Comparison of ENCODE assay signal across 8 cellular contexts in genomic region chr19:14006085-14006765, GRCh38. TPM values are rescaled to one million over a fixed set of nuclear protein-coding genes. Genes with fewer than 3 reads are reported as not detected.
DNase-seq lines count a peak whose midpoint lies in the region; ATAC-seq and TF ChIP-seq lines count a peak whose summit lies in the region.

Gene RFX1 (minus strand): TSS chr19:14006320. CDS start chr19:13993843, 12,477 bp downstream.

- peak within 1 kb of the TSS; percentile 81 to 98 (median 91) for H3K4me3 Mint-ChIP-seq in naive thymus-derived CD8-positive, alpha-beta T cell

- peak within 1 kb of the TSS; percentile 87 for H3K4me2 ChIP-seq in MM.1S (ENCODE audit: low read depth, low read length)

- peaks cover 23% of the 10 kb centered on the region for H3K79me2 ChIP-seq in MM.1S (ENCODE audit: low read length)

- H3K27me3 ChIP-seq in MM.1S (replicated peaks; ENCODE audit: insufficient read depth, low read length), result no peaks in the 10 kb centered on the region

- POLR2A ChIA-PET in naive thymus-derived CD8-positive, alpha-beta T cell (lab: Charles Lee), result interaction anchor here (0.6 to 18.9 kb wide), 25 partner anchors 9 to 512 kb away, joined by 3 to 481 read pairs (median 5); partner anchors contain the start of genes ASF1B, BRME1, CC2D1A and DCAF15

- no peaks in the 10 kb centered on the region for H3K36me3 ChIP-seq in MM.1S (replicated peaks; ENCODE audit: insufficient read depth, low read length)

- DNase-seq in EH (ENCODE audit: low read depth) (peak; percentile 100), HCEC 1CT (peak; percentile 100), MM.1S (peak; percentile 99), SHP77 treated with DMSO at 0.1 percent for 48 hours (lab: John Stamatoyannopoulos, UW) (peak; percentile 99), fibroblast of peridontal ligament (ENCODE audit: extremely low read depth) (peak; percentile 100)
- DNase-seq in activated effector memory CD4-positive, alpha-beta T cell treated with Interleukin-2 at 50 U/mL for 16 hours, result peak; percentile 99
- DNase-seq in naive thymus-derived CD8-positive, alpha-beta T cell, result peak; percentile 99 to 100 (median 100)
- peak; percentile 98 to 100 (median 100) for DNase-seq in stimulated activated naive CD4-positive, alpha-beta T cell (lab: John Stamatoyannopoulos, UW)

- peak; percentile 74 to 76 for ATAC-seq in naive thymus-derived CD8-positive, alpha-beta T cell

- H3K27ac ChIP-seq in MM.1S (ENCODE audit: low read length), result peak within 1 kb of the TSS; percentile 89

- H2AFZ ChIP-seq in MM.1S (ENCODE audit: low read length), result peak within 1 kb of the TSS; percentile 81

- peak within 1 kb of the TSS; percentile 96 for H3K9ac ChIP-seq in MM.1S (ENCODE audit: low read length)

- H3K4me1 ChIP-seq in MM.1S (ENCODE audit: low read length), result peaks cover 8% of the 10 kb centered on the region

- no peaks in the 10 kb centered on the region for H4K20me1 ChIP-seq in MM.1S (ENCODE audit: insufficient read depth, low read length)

- peak within 1 kb of the TSS; percentile 95 to 100 (median 99) for H3K27ac Mint-ChIP-seq in naive thymus-derived CD8-positive, alpha-beta T cell

- TF ChIP-seq CTCF in MM.1S (IDR thresholded peaks at IDR 0.05; ENCODE audit: low read length), result no peak

- peaks cover 18 to 50% (median 46%) of the 10 kb centered on the region in 4 donors for H3K4me1 Mint-ChIP-seq in naive thymus-derived CD8-positive, alpha-beta T cell

- H3K36me3 Mint-ChIP-seq in naive thymus-derived CD8-positive, alpha-beta T cell, result peaks cover 0 to under 1% (median 0%) of the 10 kb centered on the region in 3 donors

- H3K27me3 Mint-ChIP-seq in naive thymus-derived CD8-positive, alpha-beta T cell, result peaks cover 0 to 2% (median 0%) of the 10 kb centered on the region in 5 donors

- no peaks in the 10 kb centered on the region for H3K9me3 ChIP-seq in MM.1S (replicated peaks; ENCODE audit: insufficient read depth, low read length)

- H3F3A ChIP-seq in MM.1S (ENCODE audit: insufficient read depth, low read length), result peaks cover 9% of the 10 kb centered on the region; the same call in 1 of the 2 replicates

- peak within 1 kb of the TSS; percentile 77 for H3K4me3 ChIP-seq in MM.1S (ENCODE audit: low read length)

- H3K9me2 ChIP-seq in MM.1S (replicated peaks; ENCODE audit: insufficient read depth, low read length), result no peaks in the 10 kb centered on the region

- H3K9me3 Mint-ChIP-seq in naive thymus-derived CD8-positive, alpha-beta T cell, result no peaks in the 10 kb centered on the region

RNA-seq across cellular contexts. Expression of gene RFX1, which starts in this region (rescaled TPM):
- 10 to 100 TPM; 17.1 to 18.8 TPM for total RNA-seq in naive thymus-derived CD8-positive, alpha-beta T cell
- polyA plus RNA-seq in naive thymus-derived CD8-positive, alpha-beta T cell, result 1 to 10 TPM in 2 of 3 donors, under 1 TPM in 1; 0.84 to 1.1 (median 1.0) TPM

Comparison
In these comparisons a context has a peak if more than half of its experiments do, and no peak if none do; other contexts are left out.
1. Peak in every context shown above with its lines: DNase-seq, ATAC-seq, H3K4me3 ChIP-seq and H3K27ac ChIP-seq.